8 cellular contexts compared by ENCODE assay signal in the genomic region with DNA sequence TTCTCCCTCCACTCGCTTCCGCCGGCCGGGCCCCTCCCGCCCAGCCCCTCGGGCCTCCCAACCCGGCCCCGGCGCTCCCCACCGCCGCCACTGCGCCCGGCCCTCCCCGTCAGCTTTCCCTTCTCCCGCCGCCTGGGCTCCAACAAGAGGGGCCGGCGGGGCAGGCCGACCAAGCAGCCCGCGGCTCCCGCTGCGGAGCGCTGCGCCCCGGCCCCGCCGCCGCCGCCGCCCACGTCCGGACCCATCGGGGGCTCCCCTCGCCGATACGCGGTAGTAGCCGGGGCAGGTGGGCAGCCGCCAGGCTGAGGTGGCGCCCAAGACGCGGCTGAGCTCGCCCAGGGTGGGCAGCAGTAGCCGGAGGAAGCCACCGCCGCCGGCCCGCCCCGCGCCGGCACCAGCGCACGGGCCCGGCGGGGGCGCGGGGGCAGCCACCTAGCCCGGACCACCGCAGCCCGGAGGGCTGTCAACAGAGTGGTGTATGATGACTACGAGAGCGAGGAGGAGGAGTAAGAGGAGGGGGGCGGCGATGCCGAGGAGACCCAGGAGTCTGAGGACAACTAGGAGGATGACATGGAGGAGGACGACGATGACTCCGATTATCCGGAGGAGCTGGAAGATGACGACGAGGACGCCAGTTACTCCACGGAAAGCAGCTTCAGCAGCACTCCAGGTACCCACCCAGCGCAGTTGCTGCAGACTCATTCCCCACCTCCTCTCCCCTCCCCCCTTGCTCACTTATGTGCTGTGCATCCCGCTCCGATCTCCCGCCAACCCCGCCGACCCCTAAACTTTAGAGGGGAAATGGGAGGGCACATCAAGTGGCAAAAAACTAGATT. TPM values are rescaled to one million over a fixed set of nuclear protein-coding genes. Genes with fewer than 3 reads are reported as not detected.
DNase-seq lines count a peak whose midpoint lies in the region; ATAC-seq and TF ChIP-seq lines count a peak whose summit lies in the region.

No MANE protein-coding gene starts in this region.

- no peaks in the 10 kb centered on the region for H3K36me3 ChIP-seq in OCI-LY1 (ENCODE audit: insufficient read depth, low read length)
- H3K36me3 ChIP-seq in upper lobe of right lung, result no peaks in the 10 kb centered on the region

- peaks cover 43% of the 10 kb centered on the region for H3K4me1 Mint-ChIP-seq in activated naive CD4-positive, alpha-beta T cell treated with anti-CD3 and anti-CD28 coated beads, Interleukin-2, amount 10 ng/mL, durations not matched to agents 7 days and 5 days

- in situ Hi-C loops in ACHN (cut with HindIII; ENCODE audit: low pct_ligation_motif_present, low pct_unique_long_range_greater_than_20kb, low sequenced_read_pairs), result loop anchor here (25.0 kb wide), 1 partner anchor 130 kb away; the partner anchor contains the start of gene RHOT1

- peaks cover 3% of the 10 kb centered on the region; the same call in 1 of the 2 replicates for H3K79me2 ChIP-seq in OCI-LY1 (ENCODE audit: insufficient read depth, low read length)

- peak overlapping the region; percentile 96 for H3K4me2 ChIP-seq in OCI-LY1 (ENCODE audit: low read length)

- H3K9me3 ChIP-seq in OCI-LY1 (ENCODE audit: low read length) (no peaks in the 10 kb centered on the region), upper lobe of right lung (no peaks in the 10 kb centered on the region)

- H3K27me3 ChIP-seq in OCI-LY1 (ENCODE audit: insufficient read depth, low read length) (no peaks in the 10 kb centered on the region), upper lobe of right lung (no peaks in the 10 kb centered on the region)

- peak overlapping the region; percentile 94 for H3K27ac Mint-ChIP-seq in activated naive CD4-positive, alpha-beta T cell treated with anti-CD3 and anti-CD28 coated beads, Interleukin-2, amount 10 ng/mL, durations not matched to agents 7 days and 5 days

- peak overlapping the region; percentile 90 for H3K4me3 Mint-ChIP-seq in activated naive CD4-positive, alpha-beta T cell treated with anti-CD3 and anti-CD28 coated beads, Interleukin-2, amount 10 ng/mL, durations not matched to agents 7 days and 5 days

- H3K36me3 Mint-ChIP-seq in activated naive CD4-positive, alpha-beta T cell treated with anti-CD3 and anti-CD28 coated beads, Interleukin-2, amount 10 ng/mL, durations not matched to agents 7 days and 5 days, result peaks cover 24% of the 10 kb centered on the region

- CTCF ChIA-PET in activated naive CD4-positive, alpha-beta T cell treated with anti-CD3 and anti-CD28 coated beads, Interleukin-2, amount 10 ng/mL, durations not matched to agents 7 days and 5 days (lab: Charles Lee), result interaction anchor here (0.9 to 5.0 kb wide), 6 partner anchors 104 to 134 kb away, joined by 3 to 44 read pairs (median 3); partner anchors contain the start of gene RHOT1

- H4K20me1 ChIP-seq in OCI-LY1 (ENCODE audit: insufficient read depth, low read length), result no peaks in the 10 kb centered on the region

- peaks cover 11% of the 10 kb centered on the region for H3K27me3 Mint-ChIP-seq in activated naive CD4-positive, alpha-beta T cell treated with anti-CD3 and anti-CD28 coated beads, Interleukin-2, amount 10 ng/mL, durations not matched to agents 7 days and 5 days

- no peaks in the 10 kb centered on the region for H3K9me2 ChIP-seq in OCI-LY1 (ENCODE audit: low read depth, low read length)

- TF ChIP-seq CTCF in OCI-LY1 (IDR thresholded peaks at IDR 0.05; ENCODE audit: low read length) (no peak), upper lobe of right lung (IDR thresholded peaks at IDR 0.05) (no peak)

- no peak overlapping the region for H2AFZ ChIP-seq in OCI-LY1 (ENCODE audit: low read length)

- ATAC-seq in GM18867 (IDR thresholded peaks at IDR 0.05; ENCODE audit: unreplicated experiment) (peak; percentile 46), HG03103 (IDR thresholded peaks at IDR 0.05; ENCODE audit: low read depth, unreplicated experiment) (peak; percentile 34), upper lobe of right lung (peak; percentile 80)

- peak overlapping the region; percentile 71 for H3K9ac ChIP-seq in OCI-LY1 (ENCODE audit: low read length)

- DNase-seq in ACHN (peak; percentile 40), glomerular visceral epithelial cell (ENCODE audit: extremely low spot score) (peak; percentile 30), occipital lobe (lab: John Stamatoyannopoulos, UW) (peak; percentile 59), upper lobe of right lung (peak; percentile 60)
- DNase-seq in activated naive CD4-positive, alpha-beta T cell treated with anti-CD3 and anti-CD28 coated beads, Interleukin-2, amount 10 ng/mL, durations not matched to agents 7 days and 5 days, result peak; percentile 63

- H3K4me3 ChIP-seq in OCI-LY1 (ENCODE audit: low read depth, low read length, poor library complexity, severe bottlenecking), result peak overlapping the region; percentile 72
- peak overlapping the region; percentile 76 for H3K4me3 ChIP-seq in upper lobe of right lung

- H3F3A ChIP-seq in OCI-LY1 (ENCODE audit: insufficient read depth, low read length), result 0 out of 2 replicates have a peak, but pooled peaks cover 5% of the 10 kb centered on the region

- intact Hi-C loops in upper lobe of right lung (cut with DNase I), result no loop called here

- H3K27ac ChIP-seq in OCI-LY1 (ENCODE audit: low read depth, low read length, poor library complexity, severe bottlenecking), result peak overlapping the region; percentile 34
- peak overlapping the region; percentile 80 for H3K27ac ChIP-seq in upper lobe of right lung

- H3K9me3 Mint-ChIP-seq in activated naive CD4-positive, alpha-beta T cell treated with anti-CD3 and anti-CD28 coated beads, Interleukin-2, amount 10 ng/mL, durations not matched to agents 7 days and 5 days, result no peaks in the 10 kb centered on the region

- H3K4me1 ChIP-seq in OCI-LY1 (ENCODE audit: insufficient read depth, low read length, severe bottlenecking), result peaks cover 25% of the 10 kb centered on the region
- H3K4me1 ChIP-seq in upper lobe of right lung, result peaks cover 16% of the 10 kb centered on the region

RNA-seq across cellular contexts. Expression of gene LRRC37B, which starts 0.5 kb away (rescaled TPM):
- total RNA-seq in occipital lobe, result 79.5 TPM
- total RNA-seq in upper lobe of right lung, result 15.8 TPM

Comparison
In these comparisons a context has a peak if more than half of its experiments do, and no peak if none do; other contexts are left out.
1. Peak in every context shown above with its lines: DNase-seq, ATAC-seq, H3K4me3 ChIP-seq and H3K27ac ChIP-seq.